In genomic region chr17:64984776-64985521, GRCh38 we compare ENCODE assay signal across 8 cellular contexts.
DNase-seq lines count a peak whose midpoint lies in the region; ATAC-seq, FAIRE-seq and TF ChIP-seq lines count a peak whose summit lies in the region.

No MANE protein-coding gene starts in this region.

- H3K4me2 ChIP-seq in HepG2 (ENCODE audit: low read depth, low read length), result peak overlapping the region; percentile 78

- BruUV-seq in HepG2 (replicated peaks; lab: Mats Ljungman, UMichigan), result no TSS peak

- H3K27ac ChIP-seq in CD4-positive, CD25-positive, alpha-beta regulatory T cell (ENCODE audit: insufficient read depth, low read length, poor library complexity, severe bottlenecking), result peak overlapping the region; percentile 97
- H3K27ac ChIP-seq in HepG2 (ENCODE audit: extremely low read length, insufficient read depth, low read length) (no peak overlapping the region), upper lobe of left lung (peak overlapping the region; percentile 90 to 96 (median 94))

- H3K9ac ChIP-seq in HepG2 (ENCODE audit: insufficient read depth, low read depth, low read length), result no peak overlapping the region

- intact Hi-C loops in HepG2 (cut with micrococcal nuclease; ENCODE audit: unreplicated experiment), result loop anchor here (5.0 kb wide), 1 partner anchor 32 kb away; no protein-coding TSS in a partner anchor

- peaks cover 35% of the 10 kb centered on the region for H3K4me1 ChIP-seq in CD4-positive, CD25-positive, alpha-beta regulatory T cell (ENCODE audit: control insufficient read depth, insufficient read depth, low read length, poor library complexity, severe bottlenecking)
- H3K4me1 ChIP-seq in HepG2 (ENCODE audit: insufficient read depth, low read length) (peaks cover 38% of the 10 kb centered on the region), upper lobe of left lung (peaks cover 18 to 30% (median 25%) of the 10 kb centered on the region in 4 donors)

- peaks cover 0 to 2% (median 0%) of the 10 kb centered on the region in 7 donors for H3K9me3 Mint-ChIP-seq in CD4-positive, CD25-positive, alpha-beta regulatory T cell

- peaks cover 5% of the 10 kb centered on the region for H3K27me3 Mint-ChIP-seq in CD4-positive, CD25-positive, alpha-beta regulatory T cell

- H2AFZ ChIP-seq in HepG2 (ENCODE audit: low read length), result peak overlapping the region; percentile 31

- H3K79me2 ChIP-seq in HepG2 (ENCODE audit: insufficient read depth, low read length), result no peaks in the 10 kb centered on the region

- in situ Hi-C loops in HepG2 (cut with HindIII; ENCODE audit: extremely low pct_ligation_motif_present, low pct_unique_long_range_greater_than_20kb), result no loop called here

- POLR2A ChIA-PET in HepG2 (lab: Yijun Ruan, JAX), result interaction anchor here (1.0 to 2.3 kb wide), 2 partner anchors 9 to 19 kb away, joined by 3 to 20 read pairs; no protein-coding TSS in a partner anchor

- H3K9me3 ChIP-seq in CD4-positive, CD25-positive, alpha-beta regulatory T cell (ENCODE audit: control insufficient read depth in 2 of 2, low read length in 2 of 2), result no peaks in the 10 kb centered on the region
- H3K9me3 ChIP-seq in HepG2 (ENCODE audit: low read length), result no peaks in the 10 kb centered on the region
- no peaks in the 10 kb centered on the region for H3K9me3 ChIP-seq in upper lobe of left lung

- H3K4me3 Mint-ChIP-seq in CD4-positive, CD25-positive, alpha-beta regulatory T cell, result peak overlapping the region; percentile 79 to 96 (median 86)

- H3K4me3 ChIP-seq in CD4-positive, CD25-positive, alpha-beta regulatory T cell (ENCODE audit: low read depth, low read length), result peak overlapping the region; percentile 70
- H3K4me3 ChIP-seq in HepG2 (replicated peaks in 1 of 3; ENCODE audit: insufficient read depth in 1 of 3, low read depth in 2 of 3, low read length in 3 of 3) (peak overlapping the region in 1 of 3 experiments; percentile 31; a peak in 1 of 6 replicates), upper lobe of left lung (no peak overlapping the region)

- H3K36me3 ChIP-seq in CD4-positive, CD25-positive, alpha-beta regulatory T cell (ENCODE audit: control insufficient read depth, insufficient read depth, low read length), result no peaks in the 10 kb centered on the region
- no peaks in the 10 kb centered on the region for H3K36me3 ChIP-seq in HepG2 (replicated peaks in 1 of 2; ENCODE audit: control insufficient read depth in 1 of 2, insufficient read depth in 2 of 2, low read length in 2 of 2)
- no peaks in the 10 kb centered on the region for H3K36me3 ChIP-seq in upper lobe of left lung

- H3K27me3 ChIP-seq in CD4-positive, CD25-positive, alpha-beta regulatory T cell (ENCODE audit: control insufficient read depth, insufficient read depth, low read length), result no peaks in the 10 kb centered on the region
- H3K27me3 ChIP-seq in HepG2 (ENCODE audit: control insufficient read depth in 1 of 2, insufficient read depth in 2 of 2, low read length in 2 of 2) (no peaks in the 10 kb centered on the region), upper lobe of left lung (no peaks in the 10 kb centered on the region)

- ATAC-seq in CD4-positive, CD25-positive, alpha-beta regulatory T cell (ENCODE audit: low read depth in 2 of 2), result peak; percentile 73 to 78
- ATAC-seq in HepG2 (peak; percentile 67), upper lobe of left lung (ENCODE audit: low FRiP score in 2 of 2) (no peak), HG03571 (IDR thresholded peaks at IDR 0.05; ENCODE audit: unreplicated experiment) (no peak)

- no peaks in the 10 kb centered on the region for H4K20me1 ChIP-seq in HepG2 (ENCODE audit: insufficient read depth, low read length)

- peak overlapping the region; percentile 98 to 100 (median 99) for H3K27ac Mint-ChIP-seq in CD4-positive, CD25-positive, alpha-beta regulatory T cell

- 3% methylated on average over 7 of the region's 7 CpGs for WGBS in HepG2 (ENCODE audit: low lambda C conversion rate)
- 29 to 52% methylated on average over 7 of the region's 7 CpGs for WGBS in upper lobe of left lung, 2 donors

- H3K4me1 Mint-ChIP-seq in CD4-positive, CD25-positive, alpha-beta regulatory T cell, result peaks cover 24 to 43% (median 30%) of the 10 kb centered on the region in 4 donors

- TF ChIP-seq EP300 in HepG2 (IDR thresholded peaks at IDR 0.05; ENCODE audit: low read depth in 2 of 2, low read length in 2 of 2), result peak in 1 of 2 experiments; percentile 44; a peak in 1 of 4 replicates
- TF ChIP-seq EP300 in HepG2 (CRISPR knock-in tag; IDR thresholded peaks at IDR 0.05; ENCODE audit: borderline replicate concordance), result no peak
- peak in 1 of 4 donors; percentile 15 for TF ChIP-seq EP300 in upper lobe of left lung (IDR thresholded peaks at IDR 0.05)

- FAIRE-seq in HepG2 (lab: Jason Lieb, UNC), result no peak

- TF ChIP-seq CTCF in HepG2 (CRISPR knock-in tag; IDR thresholded peaks at IDR 0.05), result no peak
- TF ChIP-seq CTCF in upper lobe of left lung (IDR thresholded peaks at IDR 0.05), result no peak

- CTCF ChIA-PET in HepG2 (lab: Yijun Ruan, JAX; ENCODE audit: low intra/inter-chr PET ratio, low total read pairs), result no interaction called here

- peak; percentile 58 to 91 (median 77) for DNase-seq in CD4-positive, CD25-positive, alpha-beta regulatory T cell
- DNase-seq in NOMO-1 treated with DMSO at 0.1 percent for 48 hours (lab: John Stamatoyannopoulos, UW; ENCODE audit: unreplicated experiment), result peak; percentile 16
- peak; percentile 29 for DNase-seq in activated naive CD4-positive, alpha-beta T cell treated with anti-CD3 and anti-CD28 coated beads, Interleukin-2, amount 50 U/mL, for 16 hours
- DNase-seq in HepG2 (ENCODE audit: low spot score), result peak; percentile 58
- no peak for DNase-seq in upper lobe of left lung
- no peak for DNase-seq in NCI-H2081 treated with DMSO at 0.1 percent for 48 hours (lab: John Stamatoyannopoulos, UW)
- no peak for DNase-seq in NCI-H146 (lab: John Stamatoyannopoulos, UW)

- no peaks in the 10 kb centered on the region for H3K36me3 Mint-ChIP-seq in CD4-positive, CD25-positive, alpha-beta regulatory T cell

- TF ChIP-seq RAD21 in HepG2 (CRISPR knock-in tag; IDR thresholded peaks at IDR 0.05), result no peak

- TF ChIP-seq POLR2A in HepG2 (IDR thresholded peaks at IDR 0.05; ENCODE audit: insufficient read depth in 1 of 2, low read depth in 2 of 2, low read length in 2 of 2) (no peak), upper lobe of left lung (IDR thresholded peaks at IDR 0.05) (peak in 1 of 4 donors; percentile 24)

TF ChIP-seq in HepG2, 621 proteins besides CTCF, POLR2A, EP300 and RAD21 (continues in another document):
- TF ChIP-seq CEBPG (CRISPR knock-in tag; IDR thresholded peaks at IDR 0.05) (peak; percentile 23; the same call in 1 of the 2 replicates), ZSCAN31 (CRISPR knock-in tag; IDR thresholded peaks at IDR 0.05; ENCODE audit: low read depth) (no peak), ATF4 (CRISPR knock-in tag; IDR thresholded peaks at IDR 0.05) (peak in 1 of 2 experiments; percentile 37; a peak in 1 of 4 replicates), ZBTB8A (CRISPR knock-in tag; IDR thresholded peaks at IDR 0.05; ENCODE audit: borderline replicate concordance, low read depth) (no peak), GATA4 (IDR thresholded peaks at IDR 0.05; ENCODE audit: borderline replicate concordance, low read depth) (0 out of 2 replicates have a peak, but pooled peaks have one; percentile 18), ZNF646 (CRISPR knock-in tag; IDR thresholded peaks at IDR 0.05) (peak; percentile 87)

Comparison
In these comparisons a context has a peak if more than half of its experiments do, and no peak if none do; other contexts are left out.
1. ATAC-seq: peak in CD4-positive, CD25-positive, alpha-beta regulatory T cell (2 of 2) and HepG2 (single experiment); none in upper lobe of left lung (0 of 2) and HG03571 (single experiment).
2. DNase-seq: peak in CD4-positive, CD25-positive, alpha-beta regulatory T cell (3 of 3), NOMO-1 treated with DMSO at 0.1 percent for 48 hours (single experiment), activated naive CD4-positive, alpha-beta T cell treated with anti-CD3 and anti-CD28 coated beads, Interleukin-2, amount 50 U/mL, for 16 hours (single experiment) and HepG2 (single experiment); none in upper lobe of left lung (0 of 2), NCI-H2081 treated with DMSO at 0.1 percent for 48 hours (single experiment) and NCI-H146 (single experiment).